Comparison of ENCODE assay signal across 27 cellular contexts in genomic region chr1:29543586-29543985, GRCh38.
"Had no signal": no experiment of that assay in that cellular context is flagged by ENCODE, and none has a peak within 500 bp of the region (broad histone marks: within the 10 kb centered on the region; RNA-seq: fewer than 3 reads in every experiment).

No MANE protein-coding gene starts in this region.

- H3K27me3 Mint-ChIP-seq: activated CD4-positive, alpha-beta T cell treated with anti-CD3 and anti-CD28 coated beads, Interleukin-2, amount 10 ng/mL, durations not matched to agents 24 days and 14 days; activated T-helper 17 cell treated with anti-CD3 and anti-CD28 coated beads, Interleukin-2, amount 50 U/mL, for 72 hours had no signal

- H3K4me3 Mint-ChIP-seq: activated CD4-positive, alpha-beta memory T cell treated with anti-CD3 and anti-CD28 coated beads for 36 hours; activated CD4-positive, alpha-beta T cell treated with anti-CD3 and anti-CD28 coated beads, Interleukin-2, amount 10 ng/mL, durations not matched to agents 24 days and 14 days; activated T-cell treated with anti-CD3 and anti-CD28 coated beads, Interleukin-2, amount 50 U/mL, for 4 hours; activated T-helper 17 cell treated with anti-CD3 and anti-CD28 coated beads, Interleukin-2, amount 50 U/mL, for 72 hours; T-helper 17 cell had no signal

- ATAC-seq: activated naive CD4-positive, alpha-beta T cell treated with anti-CD3 and anti-CD28 coated beads, Interleukin-2, amount 50 U/mL, for 72 hours; activated T-cell treated with anti-CD3 and anti-CD28 coated beads, Interleukin-2, amount 50 U/mL, for 4 hours; activated T-helper 17 cell treated with anti-CD3 and anti-CD28 coated beads, Interleukin-2, amount 50 U/mL, for 72 hours; gastrocnemius medialis; left cardiac atrium; left ventricle myocardium superior; psoas muscle; T-helper 17 cell had no signal

- H3K27me3 ChIP-seq: breast epithelium, hepatocyte, transverse colon, uterus had no signal

- H3K9me3 ChIP-seq: breast epithelium, gastrocnemius medialis, psoas muscle, transverse colon, uterus had no signal

- H3K36me3 Mint-ChIP-seq: activated CD4-positive, alpha-beta memory T cell treated with anti-CD3 and anti-CD28 coated beads for 36 hours; activated naive CD4-positive, alpha-beta T cell treated with anti-CD3 and anti-CD28 coated beads, Interleukin-2, amount 50 U/mL, for 72 hours had no signal

- H3K27ac Mint-ChIP-seq: activated CD4-positive, alpha-beta memory T cell treated with anti-CD3 and anti-CD28 coated beads for 36 hours; activated CD4-positive, alpha-beta T cell treated with anti-CD3 and anti-CD28 coated beads, Interleukin-2, amount 10 ng/mL, durations not matched to agents 24 days and 14 days; activated naive CD4-positive, alpha-beta T cell treated with anti-CD3 and anti-CD28 coated beads, Interleukin-2, amount 50 U/mL, for 72 hours; activated T-helper 17 cell treated with anti-CD3 and anti-CD28 coated beads, Interleukin-2, amount 50 U/mL, for 72 hours; T-helper 17 cell had no signal

- H3K4me3 ChIP-seq: breast epithelium, gastrocnemius medialis, hepatocyte, psoas muscle, smooth muscle cell, transverse colon, uterus had no signal

- H3K9me3 Mint-ChIP-seq: activated CD4-positive, alpha-beta memory T cell treated with anti-CD3 and anti-CD28 coated beads for 36 hours; activated CD4-positive, alpha-beta T cell treated with anti-CD3 and anti-CD28 coated beads, Interleukin-2, amount 10 ng/mL, durations not matched to agents 24 days and 14 days; activated naive CD4-positive, alpha-beta T cell treated with anti-CD3 and anti-CD28 coated beads, Interleukin-2, amount 50 U/mL, for 72 hours; activated T-cell treated with anti-CD3 and anti-CD28 coated beads, Interleukin-2, amount 50 U/mL, for 4 hours; activated T-helper 17 cell treated with anti-CD3 and anti-CD28 coated beads, Interleukin-2, amount 50 U/mL, for 72 hours had no signal

- H3K27ac ChIP-seq: breast epithelium, gastrocnemius medialis, hepatocyte, parathyroid adenoma, psoas muscle, transverse colon, uterus had no signal

- DNase-seq: activated CD4-positive, alpha-beta memory T cell treated with anti-CD3 and anti-CD28 coated beads for 36 hours; activated CD4-positive, alpha-beta T cell treated with anti-CD3 and anti-CD28 coated beads, Interleukin-2, amount 10 ng/mL, durations not matched to agents 24 days and 14 days; activated CD4-positive, CD25-positive, alpha-beta regulatory T cell treated with anti-CD3 and anti-CD28 coated beads, Interleukin-2, amount 50 U/mL, for 72 hours; activated naive CD4-positive, alpha-beta T cell; activated T-cell treated with anti-CD3 and anti-CD28 coated beads, Interleukin-2, amount 50 U/mL, for 4 hours; central memory CD4-positive, alpha-beta T cell; dermis blood vessel endothelial cell; effector CD8-positive, alpha-beta T cell; gastrocnemius medialis; left cardiac atrium; left ventricle myocardium superior; occipital lobe; psoas muscle; stimulated activated CD4-positive, alpha-beta T cell treated with anti-CD3 and anti-CD28 coated beads, Interleukin-15, amount 100 ng/mL, for 24 hours; stimulated activated CD4-positive, alpha-beta T cell treated with anti-CD3 and anti-CD28 coated beads, Interleukin-2, amount 100 ng/mL, for 24 hours; stimulated activated naive CD4-positive, alpha-beta T cell; T-helper 17 cell; T1000; transverse colon; uterus had no signal

- FAIRE-seq: keratinocyte had no signal

- H3K36me3 ChIP-seq: breast epithelium, gastrocnemius medialis, transverse colon, uterus had no signal

- H3K4me1 Mint-ChIP-seq: activated CD4-positive, alpha-beta T cell treated with anti-CD3 and anti-CD28 coated beads, Interleukin-2, amount 10 ng/mL, durations not matched to agents 24 days and 14 days; activated T-helper 17 cell treated with anti-CD3 and anti-CD28 coated beads, Interleukin-2, amount 50 U/mL, for 72 hours; T-helper 17 cell had no signal

- H3K4me1 ChIP-seq: breast epithelium, gastrocnemius medialis, parathyroid adenoma, psoas muscle, transverse colon had no signal
